10 cellular contexts compared by ENCODE assay signal in the genomic region with DNA sequence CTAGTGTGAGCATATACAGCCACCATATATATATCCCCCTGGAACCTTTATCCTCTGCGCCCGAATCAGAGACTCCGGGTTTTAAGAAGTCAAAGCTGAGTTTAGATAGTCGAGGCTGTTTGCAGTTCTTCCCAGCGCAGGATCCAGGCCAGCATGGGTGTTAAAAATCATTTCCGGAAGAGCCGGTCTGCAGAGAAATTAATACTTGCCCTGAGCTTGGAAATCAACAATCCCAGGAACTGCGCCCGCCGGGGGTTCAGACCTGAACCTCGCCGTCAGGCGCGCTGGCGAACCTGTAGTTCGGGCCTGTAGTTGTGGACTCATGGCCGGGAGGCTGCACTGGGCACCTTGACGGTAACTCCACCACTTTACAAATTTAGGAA. TPM values are rescaled to one million over a fixed set of nuclear protein-coding genes. Genes with fewer than 3 reads are reported as not detected.
DNase-seq lines count a peak whose midpoint lies in the region; ATAC-seq and TF ChIP-seq lines count a peak whose summit lies in the region.
"Had no signal": no experiment of that assay in that cellular context is flagged by ENCODE, and none has a peak within 500 bp of the region (broad histone marks: within the 10 kb centered on the region; RNA-seq: fewer than 3 reads in every experiment).

No MANE protein-coding gene starts in this region.

- H3K9me3 ChIP-seq in CD4-positive, alpha-beta T cell (ENCODE audit: control insufficient read depth, low read length) = peaks cover 26% of the 10 kb centered on the region
- H3K9me3 ChIP-seq in transverse colon = no peaks in the 10 kb centered on the region

- H3K27me3 Mint-ChIP-seq in CD4-positive, alpha-beta T cell = peaks cover 97% of the 10 kb centered on the region
- peaks cover 22% of the 10 kb centered on the region for H3K27me3 Mint-ChIP-seq in HFFc6 (ENCODE audit: insufficient read depth)
- peaks cover 59 to 90% of the 10 kb centered on the region in 2 donors for H3K27me3 Mint-ChIP-seq in natural killer cell treated with Interleukin-12 subunit alpha and Interleukin-12 subunit beta and Interleukin-15 and Interleukin-18, amount 100 ng/mL, for 72 hours

- DNase-seq in CD4-positive, alpha-beta T cell = no peak
- DNase-seq in HFFc6 = no peak
- DNase-seq in ecto neural progenitor cell (ENCODE audit: low spot score) = peak; percentile 53
- DNase-seq in natural killer cell treated with Interleukin-12 subunit alpha and Interleukin-12 subunit beta and Interleukin-15 and Interleukin-18, amount 100 ng/mL, for 72 hours (ENCODE audit: low spot score) = no peak
- no peak for DNase-seq in islet precursor cell
- no peak for DNase-seq in transverse colon
- no peak for DNase-seq in superior temporal gyrus (ENCODE audit: extremely low spot score)
- DNase-seq in NCI-H2029 treated with DMSO at 0.1 percent for 48 hours (lab: John Stamatoyannopoulos, UW) = no peak
- DNase-seq: NCI-H1092 treated with DMSO at 0.1 percent for 48 hours, PC-9 had no signal

- H3K4me1 ChIP-seq in transverse colon = peaks cover 14 to 44% (median 39%) of the 10 kb centered on the region in 4 donors

- H3K4me1 Mint-ChIP-seq in CD4-positive, alpha-beta T cell (ENCODE audit: low read depth) = peaks cover 43% of the 10 kb centered on the region
- H3K4me1 Mint-ChIP-seq in HFFc6 (ENCODE audit: low read depth) = peaks cover 48% of the 10 kb centered on the region
- peaks cover 36 to 41% of the 10 kb centered on the region in 2 donors for H3K4me1 Mint-ChIP-seq in natural killer cell treated with Interleukin-12 subunit alpha and Interleukin-12 subunit beta and Interleukin-15 and Interleukin-18, amount 100 ng/mL, for 72 hours (ENCODE audit: low read depth in 2 of 2)

- H3K9me3 Mint-ChIP-seq in CD4-positive, alpha-beta T cell = peaks cover 3% of the 10 kb centered on the region
- no peaks in the 10 kb centered on the region for H3K9me3 Mint-ChIP-seq in HFFc6
- no peaks in the 10 kb centered on the region for H3K9me3 Mint-ChIP-seq in natural killer cell treated with Interleukin-12 subunit alpha and Interleukin-12 subunit beta and Interleukin-15 and Interleukin-18, amount 100 ng/mL, for 72 hours

- 15% methylated on average over 18 of the region's 18 CpGs; no CpG with 5 or more reads in 1 of the 2 donors for WGBS in transverse colon (ENCODE audit: low coverage in 1 of 2), 2 donors

- no peak overlapping the region for H3K4me3 ChIP-seq in transverse colon
- H3K4me3 ChIP-seq: PC-9 had no signal

- POLR2A ChIA-PET in CD4-positive, alpha-beta T cell (lab: Charles Lee) = no interaction called here

- no peak overlapping the region for H3K27ac Mint-ChIP-seq in CD4-positive, alpha-beta T cell
- peak overlapping the region; percentile 82 for H3K27ac Mint-ChIP-seq in HFFc6
- H3K27ac Mint-ChIP-seq in natural killer cell treated with Interleukin-12 subunit alpha and Interleukin-12 subunit beta and Interleukin-15 and Interleukin-18, amount 100 ng/mL, for 72 hours = peak overlapping the region in 1 of 2 donors; percentile 27

- H3K36me3 Mint-ChIP-seq in CD4-positive, alpha-beta T cell (ENCODE audit: low read depth) = no peaks in the 10 kb centered on the region
- peaks cover 9% of the 10 kb centered on the region; the same call in 1 of the 2 replicates for H3K36me3 Mint-ChIP-seq in HFFc6 (ENCODE audit: low read depth)
- peaks cover 6% of the 10 kb centered on the region for H3K36me3 Mint-ChIP-seq in natural killer cell treated with Interleukin-12 subunit alpha and Interleukin-12 subunit beta and Interleukin-15 and Interleukin-18, amount 100 ng/mL, for 72 hours

- no peaks in the 10 kb centered on the region for H3K36me3 ChIP-seq in transverse colon

- TF ChIP-seq CTCF in CD4-positive, alpha-beta T cell (IDR thresholded peaks at IDR 0.05) = no peak
- TF ChIP-seq CTCF in HFFc6 (IDR thresholded peaks at IDR 0.05) (no peak), transverse colon (IDR thresholded peaks at IDR 0.05) (no peak)

- intact Hi-C loops in CD4-positive, alpha-beta T cell (cut with DNase I, micrococcal nuclease) = no loop called here
- intact Hi-C loops in transverse colon (cut with DNase I; ENCODE audit: low total_unique reads) = no loop called here

- peak overlapping the region; percentile 64 for H3K4me3 Mint-ChIP-seq in CD4-positive, alpha-beta T cell
- H3K4me3 Mint-ChIP-seq in HFFc6 = peak overlapping the region; percentile 95
- peak overlapping the region; percentile 84 for H3K4me3 Mint-ChIP-seq in natural killer cell treated with Interleukin-12 subunit alpha and Interleukin-12 subunit beta and Interleukin-15 and Interleukin-18, amount 100 ng/mL, for 72 hours

- H3K27me3 ChIP-seq in CD4-positive, alpha-beta T cell (ENCODE audit: control insufficient read depth, insufficient read depth, low read length) = peaks cover 99% of the 10 kb centered on the region
- peaks cover 100% of the 10 kb centered on the region for H3K27me3 ChIP-seq in transverse colon

- no peak for TF ChIP-seq EP300 in transverse colon (IDR thresholded peaks at IDR 0.05; ENCODE audit: low read depth)

- no peak for TF ChIP-seq POLR2A in transverse colon (IDR thresholded peaks at IDR 0.05)

- H3K27ac ChIP-seq in CD4-positive, alpha-beta T cell (ENCODE audit: low read depth, low read length) = no peak overlapping the region
- H3K27ac ChIP-seq in transverse colon = no peak overlapping the region
- H3K27ac ChIP-seq: PC-9 had no signal

- ATAC-seq in CD4-positive, alpha-beta T cell (ENCODE audit: poor library complexity) = no peak
- ATAC-seq in natural killer cell treated with Interleukin-12 subunit alpha and Interleukin-12 subunit beta and Interleukin-15 and Interleukin-18, amount 100 ng/mL, for 72 hours = no peak

- in situ Hi-C loops in transverse colon (cut with MboI; ENCODE audit: low pct_ligation_motif_present in 1 of 4, low pct_unique_long_range_greater_than_20kb in 1 of 4, low sequenced_read_pairs in 3 of 4) = no loop called here

- CTCF ChIA-PET in CD4-positive, alpha-beta T cell (lab: Charles Lee) = interaction anchor here (0.8 kb wide), 1 partner anchor 540 kb away, joined by 3 read pairs; the partner anchor contains the start of gene GFM1

RNA-seq across cellular contexts. Expression of gene SHOX2, which starts 2.3 kb away (rescaled TPM):
- total RNA-seq in CD4-positive, alpha-beta T cell = not detected
- 10 to 100 TPM in 4 of 6 experiments, 1 to 10 TPM in 2; 7.3 to 19.1 (median 15.0) TPM for total RNA-seq in HFFc6 (2021; fragmentation: NEBNext Ultra II Directional; extraction: Animal tissue kit (Norgen Biotek cat#: 25700))
- total RNA-seq in natural killer cell treated with Interleukin-12 subunit alpha and Interleukin-12 subunit beta and Interleukin-15 and Interleukin-18, amount 100 ng/mL, for 72 hours = 1 to 10 TPM in 1 of 2 donors, not detected in 1; 2.1 TPM
- under 1 TPM in 2 of 4 donors, not detected in 2; 0.16 to 0.27 TPM for total RNA-seq in transverse colon

RNA-seq across cellular contexts. Expression of gene RSRC1, which starts 5.9 kb away (rescaled TPM):
- total RNA-seq in CD4-positive, alpha-beta T cell = 10 to 100 TPM; 22.3 to 24.6 TPM
- 10 to 100 TPM; 20.5 to 37.6 (median 33.0) TPM for total RNA-seq in HFFc6 (2021; fragmentation: NEBNext Ultra II Directional; extraction: Animal tissue kit (Norgen Biotek cat#: 25700))
- total RNA-seq in natural killer cell treated with Interleukin-12 subunit alpha and Interleukin-12 subunit beta and Interleukin-15 and Interleukin-18, amount 100 ng/mL, for 72 hours = 10 to 100 TPM; 38.7 to 49.6 TPM
- total RNA-seq in transverse colon = 10 to 100 TPM in 3 of 4 donors, 1 to 10 TPM in 1; 5.6 to 65.1 (median 37.1) TPM
